ENCODE assay signal across 17 cellular contexts in genomic region chr7:95508780-95509179, GRCh38. TPM values are rescaled to one million over a fixed set of nuclear protein-coding genes. Genes with fewer than 3 reads are reported as not detected.
DNase-seq lines count a peak whose midpoint lies in the region; ATAC-seq and FAIRE-seq lines count a peak whose summit lies in the region.
"Had no signal": no experiment of that assay in that cellular context is flagged by ENCODE, and none has a peak within 500 bp of the region (broad histone marks: within the 10 kb centered on the region; RNA-seq: fewer than 3 reads in every experiment).

No MANE protein-coding gene starts in this region.

- no peak overlapping the region for H3K27ac Mint-ChIP-seq in activated T-cell treated with anti-CD3 and anti-CD28 coated beads, Interleukin-2, amount 50 U/mL, for 72 hours
- H3K27ac Mint-ChIP-seq: B cell, CD14-positive monocyte had no signal

- no peaks in the 10 kb centered on the region for H3K27me3 ChIP-seq in neuron (ENCODE audit: insufficient read depth, low read length)

- FAIRE-seq in urothelium cell line (lab: Jason Lieb, UNC), result no peak
- FAIRE-seq: A204.1, HepG2, K562 had no signal

- no peak overlapping the region for H3K4me3 Mint-ChIP-seq in activated T-cell treated with anti-CD3 and anti-CD28 coated beads, Interleukin-2, amount 50 U/mL, for 72 hours
- H3K4me3 Mint-ChIP-seq: B cell, CD14-positive monocyte had no signal

- no peak for DNase-seq in activated T-cell treated with anti-CD3 and anti-CD28 coated beads, Interleukin-2, amount 50 U/mL, for 72 hours
- no peak for DNase-seq in activated T-cell treated with anti-CD3 and anti-CD28 coated beads, Interleukin-2, amount 50 U/mL, for 1 hour
- peak; percentile 5 for DNase-seq in M059J (ENCODE audit: low read depth)
- no peak for DNase-seq in urothelium cell line (ENCODE audit: low spot score)
- DNase-seq in occipital lobe (lab: John Stamatoyannopoulos, UW), result no peak
- no peak for DNase-seq in dedifferentiated amniotic fluid mesenchymal stem cell (ENCODE audit: extremely low spot score)
- DNase-seq: GF-D8, NCI-H226, SHP77 treated with DMSO at 0.1 percent for 48 hours had no signal

- H3K9me3 ChIP-seq in neuron (ENCODE audit: low read length), result no peaks in the 10 kb centered on the region

- H3K4me1 Mint-ChIP-seq in activated T-cell treated with anti-CD3 and anti-CD28 coated beads, Interleukin-2, amount 50 U/mL, for 72 hours (ENCODE audit: low read depth), result no peaks in the 10 kb centered on the region

- H3K36me3 Mint-ChIP-seq in activated T-cell treated with anti-CD3 and anti-CD28 coated beads, Interleukin-2, amount 50 U/mL, for 72 hours (ENCODE audit: insufficient read depth in 2 of 2), result no peaks in the 10 kb centered on the region
- H3K36me3 Mint-ChIP-seq: CD14-positive monocyte had no signal

- H3K4me3 ChIP-seq in neuron (ENCODE audit: low read length), result no peak overlapping the region
- H3K4me3 ChIP-seq: K562 had no signal

- peaks cover 1% of the 10 kb centered on the region for H3K27me3 Mint-ChIP-seq in activated T-cell treated with anti-CD3 and anti-CD28 coated beads, Interleukin-2, amount 50 U/mL, for 72 hours (ENCODE audit: low read depth)

- H3K9me3 Mint-ChIP-seq in activated T-cell treated with anti-CD3 and anti-CD28 coated beads, Interleukin-2, amount 50 U/mL, for 72 hours, result no peaks in the 10 kb centered on the region
- H3K9me3 Mint-ChIP-seq: CD14-positive monocyte had no signal

- peak; percentile 58 to 62 for ATAC-seq in activated T-cell treated with anti-CD3 and anti-CD28 coated beads, Interleukin-2, amount 50 U/mL, for 72 hours (replicated peaks in 1 of 2)
- peak; percentile 33 for ATAC-seq in GM18868 (IDR thresholded peaks at IDR 0.05; ENCODE audit: unreplicated experiment)
- ATAC-seq: HepG2, K562 had no signal

- H3K4me1 ChIP-seq in neuron (ENCODE audit: insufficient read depth, low read length), result peaks cover 25% of the 10 kb centered on the region

- H2AFZ ChIP-seq in neuron (ENCODE audit: low read depth, low read length), result peak overlapping the region; percentile 29

- no peaks in the 10 kb centered on the region for H3K36me3 ChIP-seq in neuron (ENCODE audit: insufficient read depth, low read length)

RNA-seq across cellular contexts. Expression of gene ASB4, which starts 23.0 kb away (rescaled TPM):
- not detected for total RNA-seq in activated T-cell treated with anti-CD3 and anti-CD28 coated beads, Interleukin-2, amount 50 U/mL, for 72 hours
- total RNA-seq in M059J (2014; rRNA removed; shearing (Covaris generic)), result not detected in 2 replicates
- 0.16 TPM for total RNA-seq in occipital lobe
- total RNA-seq: B cell, H1 had no signal
